Comparison of ENCODE assay signal across 18 cellular contexts in the genomic region with DNA sequence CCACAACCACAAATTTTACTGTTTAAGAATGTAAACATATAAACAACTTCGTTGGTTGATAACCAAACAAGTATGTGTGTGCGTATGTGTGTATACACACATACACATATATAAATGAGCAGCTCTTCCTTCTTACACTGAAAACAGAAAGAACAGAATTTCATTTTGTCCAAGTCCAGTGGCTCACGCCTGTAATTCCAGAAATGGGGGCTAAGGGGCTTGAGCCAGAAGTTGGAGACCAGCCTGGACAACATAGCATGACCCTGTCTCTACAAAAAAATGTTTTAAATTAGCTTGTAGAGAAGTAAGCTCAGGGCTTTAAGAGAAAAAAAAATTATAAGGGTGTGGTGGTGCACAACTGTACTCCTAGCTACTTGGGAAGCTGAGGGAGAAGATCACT.
"Had no signal": no experiment of that assay in that cellular context is flagged by ENCODE, and none has a peak within 500 bp of the region (broad histone marks: within the 10 kb centered on the region; RNA-seq: fewer than 3 reads in every experiment).

No MANE protein-coding gene starts in this region.

- H3K27me3 ChIP-seq: esophagus squamous epithelium, hepatocyte, sigmoid colon, stomach, thyroid gland, upper lobe of left lung, uterus had no signal

- H2AFZ ChIP-seq: hepatocyte had no signal

- H3K27ac ChIP-seq: esophagus squamous epithelium, hepatocyte, lower lobe of right lung, neutrophil, sigmoid colon, skin epidermis, thyroid gland, upper lobe of left lung, uterus had no signal

- ATAC-seq: lower lobe of right lung had no signal

- H3K9me3 ChIP-seq: esophagus squamous epithelium, lower lobe of right lung, neutrophil, sigmoid colon, stomach, thyroid gland, upper lobe of left lung, uterus had no signal

- DNase-seq: cerebellar nuclear complex; esophagus squamous epithelium; foreskin melanocyte; head of caudate nucleus; kidney glomerular epithelial cell; lower lobe of right lung; naive B cell; posterior cingulate gyrus; sigmoid colon; stimulated activated CD4-positive, alpha-beta T cell treated with anti-CD3 and anti-CD28 coated beads, Interleukin-12 subunit alpha, Interleukin-12 subunit beta, amount 100 ng/mL, for 4 hours; stimulated activated naive CD4-positive, alpha-beta T cell; stomach; thyroid gland; upper lobe of left lung; uterus had no signal

- H3K4me3 ChIP-seq: esophagus squamous epithelium, hepatocyte, lower lobe of right lung, sigmoid colon, skin epidermis, stomach, thyroid gland, upper lobe of left lung, uterus had no signal

- H3K36me3 ChIP-seq: lower lobe of right lung, neutrophil, uterus had no signal
